In the genomic region with DNA sequence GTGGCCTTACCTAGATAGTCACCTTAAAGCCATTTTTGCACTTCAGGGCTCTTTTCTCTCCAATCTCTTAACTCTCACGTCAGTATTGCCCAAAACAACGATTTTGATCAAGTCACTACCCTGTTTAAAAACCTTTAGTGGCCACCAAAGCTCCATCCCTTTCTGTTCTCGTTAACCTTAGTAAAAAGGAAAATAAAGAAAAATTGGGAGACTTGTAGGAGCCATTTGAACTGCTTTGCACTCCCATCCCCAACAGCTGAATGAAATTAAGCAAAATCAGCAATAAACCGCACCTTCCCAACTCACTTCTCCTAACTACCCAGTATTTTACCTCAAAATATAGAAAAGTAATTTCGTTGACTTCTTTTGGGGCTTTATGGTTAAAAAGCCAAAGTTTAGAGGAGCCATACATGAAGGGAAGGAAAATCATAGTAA, we compare ENCODE assay signal across 8 cellular contexts. TPM values are rescaled to one million over a fixed set of nuclear protein-coding genes. Genes with fewer than 3 reads are reported as not detected.
DNase-seq lines count a peak whose midpoint lies in the region; ATAC-seq, FAIRE-seq and TF ChIP-seq lines count a peak whose summit lies in the region.

No MANE protein-coding gene starts in this region.

- TF ChIP-seq POLR2A in gastrocnemius medialis (IDR thresholded peaks at IDR 0.05), result no peak

- H3K4me3 ChIP-seq in WI38 (ENCODE audit: low read depth, low read length) (peak overlapping the region; percentile 76), foreskin fibroblast (ENCODE audit: low read depth in 1 of 2, low read length in 2 of 2) (peak overlapping the region; percentile 92), gastrocnemius medialis (peak overlapping the region; percentile 87 to 94 (median 90))

- in situ Hi-C loops in gastrocnemius medialis (cut with MboI; ENCODE audit: low sequenced_read_pairs in 4 of 4), result loop anchor here in 2 of 4 donors (25.0 kb wide), 2 partner anchors 183 to 883 kb away; a partner anchor contains a TSS

- H3K9me3 ChIP-seq in gastrocnemius medialis, result no peaks in the 10 kb centered on the region

- DNase-seq in GM18507 (ENCODE audit: extremely low spot score, insufficient read length, low read depth), result no peak
- DNase-seq in foreskin fibroblast, result no peak
- no peak for DNase-seq in gastrocnemius medialis
- no peak for DNase-seq in midbrain (lab: John Stamatoyannopoulos, UW)
- no peak for DNase-seq in dedifferentiated amniotic fluid mesenchymal stem cell (ENCODE audit: extremely low spot score)
- DNase-seq in hepatic stellate cell (ENCODE audit: low spot score), result no peak

- H3K27ac ChIP-seq in gastrocnemius medialis, result peak overlapping the region; percentile 90 to 96 (median 95)

- TF ChIP-seq CTCF in WI38 (IDR thresholded peaks at IDR 0.05; ENCODE audit: low read depth, low read length), result no peak
- TF ChIP-seq CTCF in foreskin fibroblast (IDR thresholded peaks at IDR 0.05; ENCODE audit: low read depth, low read length), result no peak
- TF ChIP-seq CTCF in gastrocnemius medialis (IDR thresholded peaks at IDR 0.05 in 4 of 5, conservative IDR thresholded peaks at IDR 0.05 in 1 of 5), result no peak

- no peaks in the 10 kb centered on the region for H3K36me3 ChIP-seq in gastrocnemius medialis

- no peak for ATAC-seq in gastrocnemius medialis
- no peak for ATAC-seq in GM21619 (IDR thresholded peaks at IDR 0.05; ENCODE audit: unreplicated experiment)

- peaks cover 40 to 43% of the 10 kb centered on the region in 2 donors for H3K4me1 ChIP-seq in gastrocnemius medialis

- peak; percentile 5 for FAIRE-seq in GM18507 (lab: Jason Lieb, UNC)

- intact Hi-C loops in gastrocnemius medialis (cut with DNase I; ENCODE audit: low total_unique reads), result loop anchor here (2.0 to 5.0 kb wide), 5 partner anchors 94 to 888 kb away; a partner anchor contains a TSS

- no peaks in the 10 kb centered on the region for H3K27me3 ChIP-seq in gastrocnemius medialis

RNA-seq across cellular contexts. Expression of a gene that starts 0.7 kb away (rescaled TPM):
- 10 to 100 TPM; 45.0 to 81.7 (median 60.6) TPM for total RNA-seq in gastrocnemius medialis
